In genomic region chr7:148930335-148930734, GRCh38 we compare ENCODE assay signal across 24 cellular contexts.
"Had no signal": no experiment of that assay in that cellular context is flagged by ENCODE, and none has a peak within 500 bp of the region (broad histone marks: within the 10 kb centered on the region; RNA-seq: fewer than 3 reads in every experiment).

No MANE protein-coding gene starts in this region.

- DNase-seq: colonic mucosa; dermis blood vessel endothelial cell; esophagus squamous epithelium; foreskin fibroblast; kidney; left cardiac atrium; left ventricle myocardium inferior; lower lobe of right lung; psoas muscle; retina; stimulated activated CD4-positive, alpha-beta T cell treated with anti-CD3 and anti-CD28 coated beads, Interleukin-2, amount 100 ng/mL, for 24 hours; stimulated activated CD4-positive, alpha-beta T cell treated with anti-CD3 and anti-CD28 coated beads, Interleukin-4, amount 100 ng/mL, for 4 hours; stimulated activated naive B cell treated with anti-CD40 and anti-IgM and Interleukin-4, amounts not matched to agents 10 μg/mL and 1 μg/mL and 100 μg/mL, for 72 hours; thyroid gland; upper lobe of right lung had no signal

- H3K27ac Mint-ChIP-seq: memory B cell; mesothelial cell of epicardium; natural killer cell treated with Interleukin-12 subunit alpha and Interleukin-12 subunit beta and Interleukin-15 and Interleukin-18, amount 100 ng/mL, for 72 hours; stimulated activated naive B cell treated with anti-CD40 and anti-IgM and Interleukin-4, amounts not matched to agents 10 μg/mL and 1 μg/mL and 100 μg/mL, for 72 hours had no signal

- H3K4me3 Mint-ChIP-seq: memory B cell; mesothelial cell of epicardium; natural killer cell treated with Interleukin-12 subunit alpha and Interleukin-12 subunit beta and Interleukin-15 and Interleukin-18, amount 100 ng/mL, for 72 hours; stimulated activated naive B cell treated with anti-CD40 and anti-IgM and Interleukin-4, amounts not matched to agents 10 μg/mL and 1 μg/mL and 100 μg/mL, for 72 hours had no signal

- H3K9me3 ChIP-seq: colonic mucosa, esophagus squamous epithelium, gastroesophageal sphincter, left ventricle myocardium inferior, lower lobe of right lung, psoas muscle, suprapubic skin, thyroid gland, upper lobe of right lung, vagina had no signal

- H3K27me3 ChIP-seq: colonic mucosa, esophagus squamous epithelium, gastroesophageal sphincter, hepatocyte, suprapubic skin, thyroid gland, upper lobe of right lung, vagina had no signal

- H3K27me3 Mint-ChIP-seq: memory B cell; natural killer cell treated with Interleukin-12 subunit alpha and Interleukin-12 subunit beta and Interleukin-15 and Interleukin-18, amount 100 ng/mL, for 72 hours; stimulated activated naive B cell treated with anti-CD40 and anti-IgM and Interleukin-4, amounts not matched to agents 10 μg/mL and 1 μg/mL and 100 μg/mL, for 72 hours had no signal

- H3K36me3 Mint-ChIP-seq: memory B cell; mesothelial cell of epicardium; natural killer cell treated with Interleukin-12 subunit alpha and Interleukin-12 subunit beta and Interleukin-15 and Interleukin-18, amount 100 ng/mL, for 72 hours had no signal

- H3K9me3 Mint-ChIP-seq: memory B cell; mesothelial cell of epicardium; natural killer cell treated with Interleukin-12 subunit alpha and Interleukin-12 subunit beta and Interleukin-15 and Interleukin-18, amount 100 ng/mL, for 72 hours; stimulated activated naive B cell treated with anti-CD40 and anti-IgM and Interleukin-4, amounts not matched to agents 10 μg/mL and 1 μg/mL and 100 μg/mL, for 72 hours had no signal

- ATAC-seq: gastroesophageal sphincter; left cardiac atrium; lower lobe of right lung; natural killer cell treated with Interleukin-12 subunit alpha and Interleukin-12 subunit beta and Interleukin-15 and Interleukin-18, amount 100 ng/mL, for 72 hours; psoas muscle; sciatic nerve; stimulated activated naive B cell treated with anti-CD40 and anti-IgM and Interleukin-4, amounts not matched to agents 10 μg/mL and 1 μg/mL and 100 μg/mL, for 72 hours; upper lobe of right lung had no signal

- H3K27ac ChIP-seq: colonic mucosa, esophagus squamous epithelium, gastroesophageal sphincter, hepatocyte, left ventricle myocardium inferior, lower lobe of right lung, parathyroid adenoma, psoas muscle, suprapubic skin, thyroid gland, upper lobe of right lung, vagina had no signal
